10 cellular contexts compared by ENCODE assay signal in genomic region chr9:126420643-126421564, GRCh38.
DNase-seq lines count a peak whose midpoint lies in the region; ATAC-seq, FAIRE-seq and TF ChIP-seq lines count a peak whose summit lies in the region.
"Had no signal": no experiment of that assay in that cellular context is flagged by ENCODE, and none has a peak within 500 bp of the region (broad histone marks: within the 10 kb centered on the region; RNA-seq: fewer than 3 reads in every experiment).

No MANE protein-coding gene starts in this region.

- TF ChIP-seq CTCF in astrocyte (IDR thresholded peaks at IDR 0.05; ENCODE audit: insufficient read depth, low read depth, low read length) (no peak), lower lobe of right lung (IDR thresholded peaks at IDR 0.05) (no peak)

- H3K9me3 Mint-ChIP-seq in astrocyte (ENCODE audit: unreplicated experiment), result no peaks in the 10 kb centered on the region
- no peaks in the 10 kb centered on the region for H3K9me3 Mint-ChIP-seq in activated naive CD4-positive, alpha-beta T cell treated with anti-CD3 and anti-CD28 coated beads, Interleukin-2, amount 10 ng/mL, durations not matched to agents 7 days and 5 days
- H3K9me3 Mint-ChIP-seq: activated naive CD8-positive, alpha-beta T cell treated with anti-CD3 and anti-CD28 coated beads, Interleukin-2, amount 10 ng/mL, durations not matched to agents 7 days and 5 days had no signal

- H3K4me1 Mint-ChIP-seq in astrocyte (ENCODE audit: low read depth, unreplicated experiment), result peaks cover 19% of the 10 kb centered on the region
- peaks cover 20% of the 10 kb centered on the region for H3K4me1 Mint-ChIP-seq in activated naive CD4-positive, alpha-beta T cell treated with anti-CD3 and anti-CD28 coated beads, Interleukin-2, amount 10 ng/mL, durations not matched to agents 7 days and 5 days

- FAIRE-seq in astrocyte (lab: Jason Lieb, UNC), result no peak

- peak overlapping the region; percentile 16 for H3K27ac ChIP-seq in astrocyte (ENCODE audit: low read depth, low read length)
- no peak overlapping the region for H3K27ac ChIP-seq in lower lobe of right lung

- H3K4me3 ChIP-seq in astrocyte (ENCODE audit: insufficient read depth, low read depth, low read length) (no peak overlapping the region), lower lobe of right lung (no peak overlapping the region)

- H3K36me3 ChIP-seq in astrocyte (ENCODE audit: insufficient read depth, low read length), result no peaks in the 10 kb centered on the region
- H3K36me3 ChIP-seq in lower lobe of right lung, result peaks cover 50% of the 10 kb centered on the region

- H3K4me3 Mint-ChIP-seq in astrocyte (ENCODE audit: unreplicated experiment), result no peak overlapping the region
- H3K4me3 Mint-ChIP-seq in activated naive CD4-positive, alpha-beta T cell treated with anti-CD3 and anti-CD28 coated beads, Interleukin-2, amount 10 ng/mL, durations not matched to agents 7 days and 5 days, result no peak overlapping the region
- H3K4me3 Mint-ChIP-seq: activated naive CD8-positive, alpha-beta T cell treated with anti-CD3 and anti-CD28 coated beads, Interleukin-2, amount 10 ng/mL, durations not matched to agents 7 days and 5 days had no signal

- no peak overlapping the region for H3K9ac ChIP-seq in astrocyte (ENCODE audit: low read length)

- no peaks in the 10 kb centered on the region for H3K27me3 ChIP-seq in astrocyte (ENCODE audit: insufficient read depth, low read length)
- no peaks in the 10 kb centered on the region for H3K27me3 ChIP-seq in lower lobe of right lung (ENCODE audit: low read depth)

- peaks cover 18% of the 10 kb centered on the region for H3K36me3 Mint-ChIP-seq in astrocyte (ENCODE audit: low read depth, unreplicated experiment)
- no peaks in the 10 kb centered on the region for H3K36me3 Mint-ChIP-seq in activated naive CD4-positive, alpha-beta T cell treated with anti-CD3 and anti-CD28 coated beads, Interleukin-2, amount 10 ng/mL, durations not matched to agents 7 days and 5 days

- no peaks in the 10 kb centered on the region for H3K79me2 ChIP-seq in astrocyte (ENCODE audit: insufficient read depth, low read length)

- no peaks in the 10 kb centered on the region for H4K20me1 ChIP-seq in astrocyte (ENCODE audit: insufficient read depth, low read length)

- CTCF ChIA-PET in activated naive CD4-positive, alpha-beta T cell treated with anti-CD3 and anti-CD28 coated beads, Interleukin-2, amount 10 ng/mL, durations not matched to agents 7 days and 5 days (lab: Charles Lee), result interaction anchor here (0.7 to 1.9 kb wide), 3 partner anchors 22 to 118 kb away, joined by 3 to 12 read pairs (median 3); no protein-coding TSS in a partner anchor

- H3K9me3 ChIP-seq in astrocyte (ENCODE audit: insufficient read depth, low read depth, low read length), result no peaks in the 10 kb centered on the region
- no peaks in the 10 kb centered on the region for H3K9me3 ChIP-seq in lower lobe of right lung

- peak; percentile 43 to 85 for ATAC-seq in lower lobe of right lung
- no peak for ATAC-seq in HG02610 (IDR thresholded peaks at IDR 0.05; ENCODE audit: unreplicated experiment)
- no peak for ATAC-seq in HG02642 (IDR thresholded peaks at IDR 0.05; ENCODE audit: poor library complexity, unreplicated experiment)

- intact Hi-C loops in lower lobe of right lung (cut with DNase I), result no loop called here

- H3K4me1 ChIP-seq in astrocyte (ENCODE audit: insufficient read depth, low read length) (peaks cover 15% of the 10 kb centered on the region), lower lobe of right lung (peaks cover 16% of the 10 kb centered on the region)

- DNase-seq in ELR (ENCODE audit: low read depth) (peak; percentile 75), NCI-H2081 (lab: John Stamatoyannopoulos, UW) (peak; percentile 78 to 94), astrocyte (ENCODE audit: low read depth) (peak; percentile 82), lower lobe of right lung (no peak), nucleus accumbens (lab: John Stamatoyannopoulos, UW) (no peak)
- no peak for DNase-seq in activated naive CD4-positive, alpha-beta T cell treated with anti-CD3 and anti-CD28 coated beads, Interleukin-2, amount 10 ng/mL, durations not matched to agents 7 days and 5 days
- DNase-seq: activated naive CD8-positive, alpha-beta T cell treated with anti-CD3 and anti-CD28 coated beads, Interleukin-2, amount 10 ng/mL, durations not matched to agents 7 days and 5 days; NCI-H446 had no signal

- no peak overlapping the region for H3K27ac Mint-ChIP-seq in astrocyte (ENCODE audit: unreplicated experiment)
- no peak overlapping the region for H3K27ac Mint-ChIP-seq in activated naive CD4-positive, alpha-beta T cell treated with anti-CD3 and anti-CD28 coated beads, Interleukin-2, amount 10 ng/mL, durations not matched to agents 7 days and 5 days

- peak overlapping the region; percentile 64 for H3K4me2 ChIP-seq in astrocyte (ENCODE audit: low read length)

- no peak overlapping the region for H2AFZ ChIP-seq in astrocyte (ENCODE audit: low read depth, low read length)

- peaks cover 3% of the 10 kb centered on the region for H3K27me3 Mint-ChIP-seq in astrocyte (ENCODE audit: low read depth, unreplicated experiment)
- H3K27me3 Mint-ChIP-seq in activated naive CD4-positive, alpha-beta T cell treated with anti-CD3 and anti-CD28 coated beads, Interleukin-2, amount 10 ng/mL, durations not matched to agents 7 days and 5 days, result peaks cover 19% of the 10 kb centered on the region
- H3K27me3 Mint-ChIP-seq: activated naive CD8-positive, alpha-beta T cell treated with anti-CD3 and anti-CD28 coated beads, Interleukin-2, amount 10 ng/mL, durations not matched to agents 7 days and 5 days had no signal

Comparison
In these comparisons a context has a peak if more than half of its experiments do, and no peak if none do; other contexts are left out.
1. DNase-seq: peak in ELR (single experiment), NCI-H2081 (2 of 2) and astrocyte (single experiment); none in lower lobe of right lung (single experiment), activated naive CD4-positive, alpha-beta T cell treated with anti-CD3 and anti-CD28 coated beads, Interleukin-2, amount 10 ng/mL, durations not matched to agents 7 days and 5 days (single experiment) and nucleus accumbens (0 of 56).
2. ATAC-seq: peak in lower lobe of right lung (2 of 2); none in HG02610 (single experiment) and HG02642 (single experiment).